ENCODE assay signal across 8 cellular contexts in genomic region chr19:40717880-40718773, GRCh38. TPM values are rescaled to one million over a fixed set of nuclear protein-coding genes. Genes with fewer than 3 reads are reported as not detected.
DNase-seq lines count a peak whose midpoint lies in the region; ATAC-seq and TF ChIP-seq lines count a peak whose summit lies in the region.

No MANE protein-coding gene starts in this region.

- DNase-seq in MCF 10A (ENCODE audit: unreplicated experiment) (peak; percentile 56), right lobe of liver (peak in 1 of 3 donors; percentile 62), thyroid gland (peak; percentile 30 to 39), NCI-H1417 (lab: John Stamatoyannopoulos, UW) (no peak)
- no peak for DNase-seq in stimulated activated CD4-positive, alpha-beta T cell treated with anti-CD3 and anti-CD28 coated beads, Interleukin-4, amount 100 ng/mL, for 24 hours

- ATAC-seq in right lobe of liver (no peak), GM21526 (IDR thresholded peaks at IDR 0.05; ENCODE audit: low FRiP score, unreplicated experiment) (no peak)

- H3K27ac ChIP-seq in BLaER1 (peak overlapping the region; percentile 70), right lobe of liver (peak overlapping the region; percentile 84 to 98 (median 98)), thyroid gland (peak overlapping the region; percentile 91 to 98 (median 93))

- H3K9ac ChIP-seq in BLaER1 (peak overlapping the region; percentile 86), Loucy (ENCODE audit: low read depth, low read length, poor library complexity, severe bottlenecking) (peak overlapping the region; percentile 86)

- intact Hi-C loops in MCF 10A (cut with micrococcal nuclease) (loop anchor here (1.0 to 2.0 kb wide), 2 partner anchors 33 to 80 kb away; partner anchors contain the start of genes ACTMAP and SNRPA), right lobe of liver (cut with DNase I) (no loop called here), thyroid gland (cut with DNase I) (no loop called here)

- H3K4me1 ChIP-seq in BLaER1 (peaks cover 59% of the 10 kb centered on the region), Loucy (ENCODE audit: insufficient read depth, low read length, poor library complexity, severe bottlenecking) (peaks cover 44% of the 10 kb centered on the region), right lobe of liver (peaks cover 0 to 40% (median 15%) of the 10 kb centered on the region in 4 donors), thyroid gland (peaks cover 50 to 64% of the 10 kb centered on the region in 2 donors)

- H3K4me2 ChIP-seq in BLaER1 (peak overlapping the region; percentile 90), Loucy (ENCODE audit: low read depth, low read length, poor library complexity, severe bottlenecking) (peak overlapping the region; percentile 96)

- no TSS peak for BruUV-seq in MCF 10A (replicated peaks; lab: Mats Ljungman, UMichigan)

- no peaks in the 10 kb centered on the region for H3K9me3 Mint-ChIP-seq in MCF 10A (ENCODE audit: unreplicated experiment)

- H3K36me3 ChIP-seq in BLaER1 (peaks cover 8% of the 10 kb centered on the region), Loucy (ENCODE audit: insufficient read depth, low read length) (no peaks in the 10 kb centered on the region), right lobe of liver (peaks cover 0 to 3% (median 0%) of the 10 kb centered on the region in 4 donors), thyroid gland (peaks cover 0 to under 1% of the 10 kb centered on the region in 2 donors)

- 9% methylated on average over 14 of the region's 20 CpGs for WGBS in right lobe of liver (ENCODE audit: insufficient coverage, low coverage, low lambda C conversion rate, missing lambda C conversion rate)
- WGBS in thyroid gland, 2 donors = 24 to 31% methylated on average over 14 to 16 of the region's 20 CpGs

- no peak overlapping the region for H2AFZ ChIP-seq in Loucy (ENCODE audit: low read length)

- CTCF ChIA-PET in MCF 10A (lab: Yijun Ruan, JAX) = interaction anchor here (0.7 kb wide), 1 partner anchor 23 kb away, joined by 3 read pairs; no protein-coding TSS in a partner anchor

- no peaks in the 10 kb centered on the region for H3K27me3 Mint-ChIP-seq in MCF 10A (ENCODE audit: insufficient read depth, unreplicated experiment)

- TF ChIP-seq POLR2A in right lobe of liver (IDR thresholded peaks at IDR 0.05) = no peak
- TF ChIP-seq POLR2A in thyroid gland (IDR thresholded peaks at IDR 0.05) = no peak

- no peak for TF ChIP-seq CTCF in Loucy (conservative IDR thresholded peaks at IDR 0.05; ENCODE audit: low read length)
- TF ChIP-seq CTCF in MCF 10A (IDR thresholded peaks at IDR 0.05; ENCODE audit: unreplicated experiment) = no peak
- TF ChIP-seq CTCF in right lobe of liver (IDR thresholded peaks at IDR 0.05) = no peak
- no peak for TF ChIP-seq CTCF in thyroid gland (IDR thresholded peaks at IDR 0.05)

- peak overlapping the region; percentile 75 for H3K4me3 ChIP-seq in BLaER1
- H3K4me3 ChIP-seq in Loucy (ENCODE audit: low read length, poor library complexity, severe bottlenecking) = peak overlapping the region; percentile 95
- peak overlapping the region; percentile 61 to 92 (median 83) for H3K4me3 ChIP-seq in right lobe of liver
- H3K4me3 ChIP-seq in thyroid gland (replicated peaks in 1 of 3) = peak overlapping the region; percentile 69 to 75 (median 74)

- peaks cover 60% of the 10 kb centered on the region for H3K36me3 Mint-ChIP-seq in MCF 10A (ENCODE audit: insufficient read depth, unreplicated experiment)

- no peaks in the 10 kb centered on the region for H3K9me2 ChIP-seq in Loucy (replicated peaks; ENCODE audit: low read depth, low read length)

- H4K20me1 ChIP-seq in BLaER1 = peaks cover 17% of the 10 kb centered on the region
- no peaks in the 10 kb centered on the region for H4K20me1 ChIP-seq in Loucy (ENCODE audit: insufficient read depth, low read length, poor library complexity, severe bottlenecking)

- H3K4me1 Mint-ChIP-seq in MCF 10A (ENCODE audit: insufficient read depth, unreplicated experiment) = peaks cover 50% of the 10 kb centered on the region

- peak overlapping the region; percentile 95 for H3K27ac Mint-ChIP-seq in MCF 10A (ENCODE audit: low read depth, unreplicated experiment)

- H3K9me3 ChIP-seq in BLaER1 (no peaks in the 10 kb centered on the region), Loucy (ENCODE audit: insufficient read depth, low read depth, low read length) (no peaks in the 10 kb centered on the region), right lobe of liver (no peaks in the 10 kb centered on the region), thyroid gland (no peaks in the 10 kb centered on the region)

- H3K27me3 ChIP-seq in BLaER1 (no peaks in the 10 kb centered on the region), Loucy (ENCODE audit: insufficient read depth, low read length, poor library complexity, severe bottlenecking) (no peaks in the 10 kb centered on the region), right lobe of liver (no peaks in the 10 kb centered on the region), thyroid gland (no peaks in the 10 kb centered on the region)

- H3F3A ChIP-seq in Loucy (ENCODE audit: low read depth) = no peaks in the 10 kb centered on the region

- POLR2A ChIA-PET in MCF 10A (lab: Yijun Ruan, JAX) = interaction anchor here (0.6 to 3.7 kb wide), 28 partner anchors 10 to 545 kb away, joined by 3 to 79 read pairs (median 7); partner anchors contain the start of genes ACTMAP, AXL, BLVRB and EGLN2

- peak overlapping the region; percentile 92 for H3K4me3 Mint-ChIP-seq in MCF 10A (ENCODE audit: unreplicated experiment)

- H3K79me2 ChIP-seq in Loucy (ENCODE audit: insufficient read depth, low read length) = peaks cover 20% of the 10 kb centered on the region

RNA-seq across cellular contexts. Expression of gene ITPKC, which starts 1.2 kb away (rescaled TPM):
- total RNA-seq in MCF 10A (2022) (27.1 and 33.2 TPM in 2 replicates), right lobe of liver (10 to 100 TPM in 3 of 6 experiments, 1 to 10 TPM in 3; 6.8 to 19.7 (median 11.1) TPM), thyroid gland (10 to 100 TPM; 18.3 to 49.7 (median 25.1) TPM)

RNA-seq across cellular contexts. Expression of gene COQ8B, which starts 1.4 kb away (rescaled TPM):
- total RNA-seq in MCF 10A (2022) (41.7 and 46.7 TPM in 2 replicates), right lobe of liver (10 to 100 TPM; 15.1 to 30.6 (median 25.6) TPM), thyroid gland (10 to 100 TPM; 39.2 to 73.0 (median 54.7) TPM)

RNA-seq across cellular contexts. Expression of gene NUMBL, which starts 27.7 kb away (rescaled TPM):
- total RNA-seq in MCF 10A (2022) (18.4 and 21.1 TPM in 2 replicates), right lobe of liver (10 to 100 TPM in 3 of 6 experiments, 1 to 10 TPM in 3; 6.1 to 19.6 (median 10.5) TPM), thyroid gland (10 to 100 TPM; 14.2 to 22.5 (median 17.0) TPM)

RNA-seq across cellular contexts. Expression of gene ACTMAP, which starts 32.1 kb away (rescaled TPM):
- total RNA-seq in MCF 10A (2022) = 19.3 and 21.2 TPM in 2 replicates
- total RNA-seq in right lobe of liver = 10 to 100 TPM in 2 of 6 experiments, 1 to 10 TPM in 4; 2.9 to 11.2 (median 4.4) TPM
- 1 to 10 TPM; 3.3 to 8.5 (median 4.5) TPM for total RNA-seq in thyroid gland

RNA-seq across cellular contexts. Expression of gene SNRPA, which starts 32.9 kb away (rescaled TPM):
- total RNA-seq in MCF 10A (2022) = 108 and 160 TPM in 2 replicates
- total RNA-seq in right lobe of liver = 10 to 100 TPM; 21.4 to 33.1 (median 24.7) TPM
- 10 to 100 TPM; 38.2 to 80.5 (median 55.1) TPM for total RNA-seq in thyroid gland

Comparison
In these comparisons a context has a peak if more than half of its experiments do, and no peak if none do; other contexts are left out.
1. DNase-seq: peak in MCF 10A (single experiment) and thyroid gland (2 of 2); none in stimulated activated CD4-positive, alpha-beta T cell treated with anti-CD3 and anti-CD28 coated beads, Interleukin-4, amount 100 ng/mL, for 24 hours (single experiment) and NCI-H1417 (0 of 3).
2. Peak in every context shown above with its lines, with median percentiles within 50 percentile points of each other: H3K27ac ChIP-seq and H3K4me3 ChIP-seq.